In the genomic region with DNA sequence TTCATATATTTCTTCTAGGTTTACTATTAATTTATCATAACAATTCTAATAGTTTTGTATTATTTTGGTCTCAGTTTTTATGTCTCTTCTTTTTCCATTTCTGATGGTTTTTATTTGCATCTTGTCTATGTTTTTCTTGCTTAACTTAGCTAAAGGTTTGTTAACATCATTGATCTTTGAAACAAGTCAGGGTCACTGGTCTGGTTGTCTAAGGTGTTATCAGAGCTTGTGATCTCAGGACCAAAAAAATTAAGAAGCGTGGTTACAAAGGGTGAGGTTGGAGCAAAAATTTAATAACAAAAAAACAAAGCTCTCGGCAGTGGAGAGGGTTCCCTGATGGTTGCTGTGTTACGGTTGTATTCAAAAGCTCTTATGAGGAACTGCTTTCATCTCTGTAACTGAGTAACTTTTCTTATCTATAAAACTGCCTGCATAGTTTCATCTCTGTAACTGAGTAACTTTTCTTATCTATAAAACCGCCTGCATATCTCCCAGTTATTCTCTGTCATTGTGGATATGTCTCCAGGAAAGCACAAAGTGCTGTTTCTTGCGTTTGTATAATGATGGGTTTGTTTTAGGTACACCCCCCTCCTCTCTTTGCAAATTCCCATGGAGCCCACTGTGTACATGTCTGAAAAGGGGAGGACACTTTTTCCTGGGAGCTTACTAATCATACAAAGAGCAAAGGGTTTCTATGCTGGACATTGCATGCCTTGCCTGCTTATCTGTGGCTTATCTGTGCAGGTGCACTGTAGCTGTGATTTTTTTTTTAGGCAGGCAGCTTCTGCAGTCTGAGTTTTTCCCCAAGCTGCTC, we compare ENCODE assay signal across 10 cellular contexts.
A peak's percentile ranks its signal among the peaks of the same experiment; 100 is the strongest.
DNase-seq lines count a peak whose midpoint lies in the region; ATAC-seq and TF ChIP-seq lines count a peak whose summit lies in the region.
"Had no signal": no experiment of that assay in that cellular context is flagged by ENCODE, and none has a peak within 500 bp of the region (broad histone marks: within the 10 kb centered on the region; RNA-seq: fewer than 3 reads in every experiment).

No MANE protein-coding gene starts in this region.

- H3K9me3 ChIP-seq in HUES48 (ENCODE audit: control insufficient read depth, insufficient read depth, low read length) (no peaks in the 10 kb centered on the region), mucosa of descending colon (no peaks in the 10 kb centered on the region)

- peak; percentile 89 for ATAC-seq in GM18873 (IDR thresholded peaks at IDR 0.05; ENCODE audit: low FRiP score, unreplicated experiment)
- ATAC-seq in HG02763 (IDR thresholded peaks at IDR 0.05; ENCODE audit: unreplicated experiment) = peak; percentile 81
- peak; percentile 94 for ATAC-seq in mucosa of descending colon
- no peak for ATAC-seq in GM18519 (IDR thresholded peaks at IDR 0.05; ENCODE audit: low FRiP score, unreplicated experiment)

- H3K4me3 ChIP-seq in HUES48 (ENCODE audit: low read depth, low read length) (no peak overlapping the region), mucosa of descending colon (no peak overlapping the region)

- H3K27me3 ChIP-seq in HUES48 (ENCODE audit: control insufficient read depth, insufficient read depth, low read length) = no peaks in the 10 kb centered on the region

- H3K36me3 ChIP-seq in HUES48 (ENCODE audit: control insufficient read depth, insufficient read depth, low read length) (no peaks in the 10 kb centered on the region), mucosa of descending colon (ENCODE audit: low read depth) (no peaks in the 10 kb centered on the region)

- H3K27ac ChIP-seq in HUES48 (ENCODE audit: low read depth, low read length) = peak overlapping the region; percentile 59
- H3K27ac ChIP-seq: epithelial cell of prostate had no signal

- no peak overlapping the region for H3K9ac ChIP-seq in HUES48 (ENCODE audit: low read depth, low read length)

- DNase-seq in mucosa of descending colon = peak in 1 of 3 donors; percentile 56
- DNase-seq in activated T-cell treated with anti-CD3 and anti-CD28 coated beads for 4 hours = no peak
- no peak for DNase-seq in COR-L47 (lab: John Stamatoyannopoulos, UW)
- no peak for DNase-seq in epidermal melanocyte (ENCODE audit: insufficient read length, low spot score)
- DNase-seq: mammary epithelial cell had no signal

- H3K4me1 ChIP-seq in HUES48 (ENCODE audit: control insufficient read depth, insufficient read depth, low read length) = peaks cover 6% of the 10 kb centered on the region; the same call in 1 of the 2 replicates
- H3K4me1 ChIP-seq in mucosa of descending colon (ENCODE audit: low read depth) = peaks cover 9% of the 10 kb centered on the region

- intact Hi-C loops in mucosa of descending colon (cut with DNase I, micrococcal nuclease) = no loop called here

- TF ChIP-seq CTCF in mucosa of descending colon (IDR thresholded peaks at IDR 0.05) = no peak
